In genomic region chr4:166140951-166141350, GRCh38 we compare ENCODE assay signal across 27 cellular contexts.
"Had no signal": no experiment of that assay in that cellular context is flagged by ENCODE, and none has a peak within 500 bp of the region (broad histone marks: within the 10 kb centered on the region; RNA-seq: fewer than 3 reads in every experiment).

No MANE protein-coding gene starts in this region.

- H3K4me1 ChIP-seq: stomach, suprapubic skin, testis, thyroid gland, tibial artery, tibial nerve, transverse colon, upper lobe of left lung, upper lobe of right lung, uterus, vagina had no signal

- H3K36me3 Mint-ChIP-seq: stimulated activated effector memory CD8-positive, alpha-beta T cell treated with anti-CD3 and anti-CD28 coated beads, Interleukin-12 subunit alpha, Interleukin-12 subunit beta, amount 100 ng/mL, for 72 hours; stimulated activated memory B cell treated with anti-CD40 and anti-IgM and Interleukin-4, amounts not matched to agents 10 μg/mL and 1 μg/mL and 100 μg/mL, for 72 hours; stimulated activated naive B cell treated with anti-CD40 and anti-IgM and Interleukin-4, amounts not matched to agents 10 μg/mL and 1 μg/mL and 100 μg/mL, for 72 hours; type B pancreatic cell had no signal

- H3K4me3 Mint-ChIP-seq: stimulated activated effector memory CD8-positive, alpha-beta T cell treated with anti-CD3 and anti-CD28 coated beads, Interleukin-12 subunit alpha, Interleukin-12 subunit beta, amount 100 ng/mL, for 72 hours; stimulated activated memory B cell treated with anti-CD40 and anti-IgM and Interleukin-4, amounts not matched to agents 10 μg/mL and 1 μg/mL and 100 μg/mL, for 72 hours; stimulated activated naive B cell treated with anti-CD40 and anti-IgM and Interleukin-4, amounts not matched to agents 10 μg/mL and 1 μg/mL and 100 μg/mL, for 72 hours; stimulated activated naive CD8-positive, alpha-beta T cell treated with anti-CD3 and anti-CD28 coated beads, Interleukin-15, amount 100 ng/mL, for 72 hours; stimulated activated naive CD8-positive, alpha-beta T cell treated with anti-CD3 and anti-CD28 coated beads, Interleukin-15, Interleukin-2, amounts not matched to agents 100 ng/mL and 50 ng/mL, for 24 hours; type B pancreatic cell had no signal

- H3K27ac Mint-ChIP-seq: stimulated activated effector memory CD8-positive, alpha-beta T cell treated with anti-CD3 and anti-CD28 coated beads, Interleukin-12 subunit alpha, Interleukin-12 subunit beta, amount 100 ng/mL, for 72 hours; stimulated activated memory B cell treated with anti-CD40 and anti-IgM and Interleukin-4, amounts not matched to agents 10 μg/mL and 1 μg/mL and 100 μg/mL, for 72 hours; stimulated activated naive B cell treated with anti-CD40 and anti-IgM and Interleukin-4, amounts not matched to agents 10 μg/mL and 1 μg/mL and 100 μg/mL, for 72 hours; stimulated activated naive CD8-positive, alpha-beta T cell treated with anti-CD3 and anti-CD28 coated beads, Interleukin-15, amount 100 ng/mL, for 72 hours; stimulated activated naive CD8-positive, alpha-beta T cell treated with anti-CD3 and anti-CD28 coated beads, Interleukin-15, Interleukin-2, amounts not matched to agents 100 ng/mL and 50 ng/mL, for 24 hours; type B pancreatic cell had no signal

- DNase-seq: stimulated activated CD4-positive, alpha-beta T cell treated with anti-CD3 and anti-CD28 coated beads, Interleukin-2, amount 100 ng/mL, for 48 hours; stimulated activated CD4-positive, alpha-beta T cell treated with anti-CD3 and anti-CD28 coated beads, Interleukin-4, amount 100 ng/mL, for 1 hour; stimulated activated CD4-positive, alpha-beta T cell treated with anti-CD3 and anti-CD28 coated beads, Interleukin-4, amount 100 ng/mL, for 24 hours; stimulated activated CD4-positive, alpha-beta T cell treated with anti-CD3 and anti-CD28 coated beads, Interleukin-4, amount 100 ng/mL, for 4 hours; stimulated activated CD8-positive, alpha-beta memory T cell treated with anti-CD3 and anti-CD28 coated beads, Interleukin-4, amount 100 ng/mL, for 48 hours; stimulated activated naive B cell treated with anti-CD40 and anti-IgM and Interleukin-4, amounts not matched to agents 10 μg/mL and 1 μg/mL and 100 μg/mL, for 72 hours; stimulated activated naive CD4-positive, alpha-beta T cell; stimulated activated naive CD4-positive, alpha-beta T cell treated with Interleukin-2 at 50 U/mL for 16 hours; stimulated activated naive CD8-positive, alpha-beta T cell treated with anti-CD3 and anti-CD28 coated beads, Interleukin-15, amount 100 ng/mL, for 72 hours; stimulated activated naive CD8-positive, alpha-beta T cell treated with anti-CD3 and anti-CD28 coated beads, Interleukin-15, Interleukin-2, amounts not matched to agents 100 U/mL and 50 U/mL, for 24 hours; stomach; substantia nigra; testis; thyroid gland; tibial artery; transverse colon; upper lobe of left lung; upper lobe of right lung; uterus had no signal

- H3K36me3 ChIP-seq: stomach, suprapubic skin, thoracic aorta, thyroid gland, tibial artery, tibial nerve, transverse colon, upper lobe of left lung, upper lobe of right lung, uterus, vagina had no signal

- H3K27me3 Mint-ChIP-seq: stimulated activated memory B cell treated with anti-CD40 and anti-IgM and Interleukin-4, amounts not matched to agents 10 μg/mL and 1 μg/mL and 100 μg/mL, for 72 hours; stimulated activated naive B cell treated with anti-CD40 and anti-IgM and Interleukin-4, amounts not matched to agents 10 μg/mL and 1 μg/mL and 100 μg/mL, for 72 hours; stimulated activated naive CD8-positive, alpha-beta T cell treated with anti-CD3 and anti-CD28 coated beads, Interleukin-15, amount 100 ng/mL, for 72 hours; stimulated activated naive CD8-positive, alpha-beta T cell treated with anti-CD3 and anti-CD28 coated beads, Interleukin-15, Interleukin-2, amounts not matched to agents 100 ng/mL and 50 ng/mL, for 24 hours; type B pancreatic cell had no signal

- H3K27ac ChIP-seq: stomach, suprapubic skin, testis, thoracic aorta, thyroid gland, tibial artery, tibial nerve, transverse colon, upper lobe of left lung, upper lobe of right lung, uterus, vagina had no signal

- H3K4me3 ChIP-seq: stomach, suprapubic skin, testis, thoracic aorta, thyroid gland, tibial artery, tibial nerve, transverse colon, upper lobe of left lung, upper lobe of right lung, uterus, vagina had no signal

- H3K27me3 ChIP-seq: stomach, suprapubic skin, testis, thyroid gland, tibial artery, tibial nerve, transverse colon, upper lobe of left lung, upper lobe of right lung, uterus, vagina had no signal

- ATAC-seq: stimulated activated effector memory CD8-positive, alpha-beta T cell treated with anti-CD3 and anti-CD28 coated beads, Interleukin-12 subunit alpha, Interleukin-12 subunit beta, amount 100 ng/mL, for 72 hours; stimulated activated memory B cell treated with anti-CD40 and anti-IgM and Interleukin-4, amounts not matched to agents 10 μg/mL and 1 μg/mL and 100 μg/mL, for 72 hours; stimulated activated naive B cell treated with anti-CD40 and anti-IgM and Interleukin-4, amounts not matched to agents 10 μg/mL and 1 μg/mL and 100 μg/mL, for 72 hours; stimulated activated naive CD8-positive, alpha-beta T cell treated with anti-CD3 and anti-CD28 coated beads, Interleukin-15, amount 100 ng/mL, for 72 hours; stimulated activated naive CD8-positive, alpha-beta T cell treated with anti-CD3 and anti-CD28 coated beads, Interleukin-15, Interleukin-2, amounts not matched to agents 100 U/mL and 50 U/mL, for 24 hours; upper lobe of right lung had no signal

- H3K9me3 ChIP-seq: stomach, suprapubic skin, testis, thoracic aorta, thyroid gland, tibial artery, tibial nerve, transverse colon, upper lobe of left lung, upper lobe of right lung, uterus, vagina had no signal

- H3K4me1 Mint-ChIP-seq: stimulated activated effector memory CD8-positive, alpha-beta T cell treated with anti-CD3 and anti-CD28 coated beads, Interleukin-12 subunit alpha, Interleukin-12 subunit beta, amount 100 ng/mL, for 72 hours; stimulated activated memory B cell treated with anti-CD40 and anti-IgM and Interleukin-4, amounts not matched to agents 10 μg/mL and 1 μg/mL and 100 μg/mL, for 72 hours; stimulated activated naive B cell treated with anti-CD40 and anti-IgM and Interleukin-4, amounts not matched to agents 10 μg/mL and 1 μg/mL and 100 μg/mL, for 72 hours; stimulated activated naive CD8-positive, alpha-beta T cell treated with anti-CD3 and anti-CD28 coated beads, Interleukin-15, amount 100 ng/mL, for 72 hours had no signal
